ENCODE assay signal across 1 cellular context in genomic region chr11:47541070-47541469, GRCh38.
TF ChIP-seq lines count a peak whose summit lies in the region.

No MANE protein-coding gene starts in this region.

TF ChIP-seq in HCT116, 20 proteins besides CTCF, POLR2A, EP300 and RAD21:
- TF ChIP-seq EZH2 (IDR thresholded peaks at IDR 0.05), result no peak
- no peak for TF ChIP-seq SIN3A (IDR thresholded peaks at IDR 0.05; ENCODE audit: low read depth)
- TF ChIP-seq SRF (IDR thresholded peaks at IDR 0.05; ENCODE audit: low read depth), result no peak
- TF ChIP-seq ZFX (IDR thresholded peaks at IDR 0.05), result no peak
